In genomic region chr2:84212611-84213314, GRCh38 we compare ENCODE assay signal across 17 cellular contexts.
A peak's percentile ranks its signal among the peaks of the same experiment; 100 is the strongest.
DNase-seq lines count a peak whose midpoint lies in the region; ATAC-seq and TF ChIP-seq lines count a peak whose summit lies in the region.
"Had no signal": no experiment of that assay in that cellular context is flagged by ENCODE, and none has a peak within 500 bp of the region (broad histone marks: within the 10 kb centered on the region; RNA-seq: fewer than 3 reads in every experiment).

No MANE protein-coding gene starts in this region.

- H3K27me3 Mint-ChIP-seq in endodermal cell (ENCODE audit: insufficient read depth), result no peaks in the 10 kb centered on the region

- no peaks in the 10 kb centered on the region for H3K9me3 Mint-ChIP-seq in endodermal cell
- H3K9me3 Mint-ChIP-seq: CD8-positive, alpha-beta memory T cell had no signal

- H3K4me3 Mint-ChIP-seq in endodermal cell, result no peak overlapping the region
- H3K4me3 Mint-ChIP-seq: CD8-positive, alpha-beta memory T cell had no signal

- H3K27ac Mint-ChIP-seq in endodermal cell, result no peak overlapping the region

- no peaks in the 10 kb centered on the region for H3K36me3 Mint-ChIP-seq in endodermal cell (ENCODE audit: low read depth)
- H3K36me3 Mint-ChIP-seq: CD8-positive, alpha-beta memory T cell had no signal

- H3K4me1 Mint-ChIP-seq in endodermal cell, result no peaks in the 10 kb centered on the region
- H3K4me1 Mint-ChIP-seq: CD8-positive, alpha-beta memory T cell had no signal

- H3K4me3 ChIP-seq in thyroid gland (replicated peaks in 1 of 3) (no peak overlapping the region), endodermal cell (ENCODE audit: low read length) (no peak overlapping the region)
- H3K4me3 ChIP-seq: gastrocnemius medialis, SJSA1 had no signal

- H3K4me1 ChIP-seq in thyroid gland, result no peaks in the 10 kb centered on the region
- no peaks in the 10 kb centered on the region for H3K4me1 ChIP-seq in endodermal cell (ENCODE audit: control insufficient read depth, insufficient read depth, low read length)
- H3K4me1 ChIP-seq: gastrocnemius medialis, SJSA1 had no signal

- ATAC-seq in GM18520 (IDR thresholded peaks at IDR 0.05; ENCODE audit: unreplicated experiment) (peak; percentile 73), GM19468 (IDR thresholded peaks at IDR 0.05; ENCODE audit: extremely low read depth, unreplicated experiment) (peak; percentile 75), HG02870 (IDR thresholded peaks at IDR 0.05; ENCODE audit: unreplicated experiment) (peak; percentile 92), HG03520 (IDR thresholded peaks at IDR 0.05; ENCODE audit: unreplicated experiment) (peak; percentile 97)
- ATAC-seq: gastrocnemius medialis had no signal

- TF ChIP-seq CTCF in thyroid gland (IDR thresholded peaks at IDR 0.05) (no peak), endodermal cell (conservative IDR thresholded peaks at IDR 0.05) (no peak)

- no peaks in the 10 kb centered on the region for H3K27me3 ChIP-seq in thyroid gland
- no peaks in the 10 kb centered on the region for H3K27me3 ChIP-seq in endodermal cell (ENCODE audit: control insufficient read depth, insufficient read depth, low read length, poor library complexity, severe bottlenecking)
- H3K27me3 ChIP-seq: gastrocnemius medialis had no signal

- 74 to 80% methylated on average over 5 of the region's 5 CpGs for WGBS in thyroid gland, 2 donors
- 84 to 92% methylated on average over 4 to 5 of the region's 5 CpGs for WGBS in endodermal cell (ENCODE audit: insufficient coverage in 1 of 2, insufficient read length in 1 of 2), 2 experiments

- DNase-seq in NCI-H187 treated with DMSO at 0.1 percent for 48 hours (lab: John Stamatoyannopoulos, UW) (no peak), thyroid gland (no peak), endodermal cell (no peak), NCI-H1930 (lab: John Stamatoyannopoulos, UW) (no peak)
- DNase-seq: activated CD4-positive, CD25-positive, alpha-beta regulatory T cell; CD8-positive, alpha-beta memory T cell; effector memory CD4-positive, alpha-beta T cell; gastrocnemius medialis; HCEC 1CT; IMR-90; kidney; NCI-H774 had no signal

- TF ChIP-seq POLR2A in thyroid gland (IDR thresholded peaks at IDR 0.05), result no peak

- no peaks in the 10 kb centered on the region for H3K9me3 ChIP-seq in thyroid gland
- H3K9me3 ChIP-seq in endodermal cell (ENCODE audit: control insufficient read depth, low read length), result no peaks in the 10 kb centered on the region
- H3K9me3 ChIP-seq: gastrocnemius medialis, SJSA1 had no signal

- H3K36me3 ChIP-seq in thyroid gland, result no peaks in the 10 kb centered on the region
- no peaks in the 10 kb centered on the region for H3K36me3 ChIP-seq in endodermal cell (ENCODE audit: control insufficient read depth, insufficient read depth, low read length)
- H3K36me3 ChIP-seq: gastrocnemius medialis, SJSA1 had no signal

- intact Hi-C loops in thyroid gland (cut with DNase I), result no loop called here

- H3K9ac ChIP-seq in endodermal cell (ENCODE audit: extremely low read depth, low read length, poor library complexity, severe bottlenecking), result no peak overlapping the region

- H3K27ac ChIP-seq in thyroid gland, result no peak overlapping the region
- no peak overlapping the region for H3K27ac ChIP-seq in endodermal cell (ENCODE audit: low read depth, low read length)
- H3K27ac ChIP-seq: gastrocnemius medialis, SJSA1 had no signal
